In the genomic region with DNA sequence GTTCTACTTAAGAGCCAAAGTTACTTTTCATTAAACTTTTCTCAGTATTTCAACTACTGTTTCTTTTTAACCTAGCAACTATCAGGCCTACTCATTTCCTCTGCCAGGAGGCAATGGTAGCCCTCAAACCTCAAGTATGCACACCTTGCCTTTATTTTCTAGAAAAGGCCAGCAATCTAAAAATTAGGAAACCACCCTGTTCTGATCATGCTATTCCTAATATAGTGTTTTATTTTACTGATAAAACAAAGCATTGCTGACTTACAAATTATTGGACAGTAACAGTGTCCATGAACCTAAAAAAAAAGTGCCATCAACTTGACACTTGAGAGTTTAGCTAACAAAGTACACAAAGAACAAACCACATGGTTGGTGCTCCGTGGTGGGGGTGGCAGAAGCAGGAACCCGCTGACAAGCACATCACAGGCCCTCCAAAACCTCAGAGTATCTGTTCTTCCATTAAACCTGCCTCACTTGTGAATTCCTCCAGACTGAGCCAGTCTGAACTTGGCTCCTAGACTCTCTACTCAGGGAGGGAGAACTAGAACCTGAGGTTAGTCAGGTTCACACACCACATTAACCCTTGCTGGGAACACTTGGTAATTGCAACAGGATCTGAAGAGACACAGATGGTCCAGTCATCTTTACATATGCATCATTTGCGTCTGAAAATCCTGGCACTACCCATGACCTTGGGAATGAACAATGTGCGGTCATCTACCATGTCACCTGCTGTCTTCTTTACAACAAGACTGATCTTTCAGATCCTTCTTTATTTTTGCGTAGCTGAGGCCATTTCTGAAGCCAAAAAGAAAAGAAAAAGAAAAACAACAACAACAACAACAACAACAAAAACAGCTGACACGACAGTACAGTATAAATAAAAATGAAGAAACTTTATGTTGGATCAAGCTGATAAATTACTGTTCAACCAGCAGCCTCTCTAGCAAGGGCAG, we compare ENCODE assay signal across 9 cellular contexts. TPM values are rescaled to one million over a fixed set of nuclear protein-coding genes. Genes with fewer than 3 reads are reported as not detected.
DNase-seq lines count a peak whose midpoint lies in the region; ATAC-seq and TF ChIP-seq lines count a peak whose summit lies in the region.
"Had no signal": no experiment of that assay in that cellular context is flagged by ENCODE, and none has a peak within 500 bp of the region (broad histone marks: within the 10 kb centered on the region; RNA-seq: fewer than 3 reads in every experiment).

No MANE protein-coding gene starts in this region.

- peak overlapping the region; percentile 59 for H3K4me3 Mint-ChIP-seq in activated CD8-positive, alpha-beta T cell treated with anti-CD3 and anti-CD28 coated beads for 36 hours
- no peak overlapping the region for H3K4me3 Mint-ChIP-seq in stimulated activated naive B cell treated with anti-CD40 and anti-IgM and Interleukin-4, amounts not matched to agents 10 μg/mL and 1 μg/mL and 100 μg/mL, for 72 hours

- no peaks in the 10 kb centered on the region for H3K27me3 Mint-ChIP-seq in activated CD8-positive, alpha-beta T cell treated with anti-CD3 and anti-CD28 coated beads for 36 hours
- H3K27me3 Mint-ChIP-seq in stimulated activated naive B cell treated with anti-CD40 and anti-IgM and Interleukin-4, amounts not matched to agents 10 μg/mL and 1 μg/mL and 100 μg/mL, for 72 hours: no peaks in the 10 kb centered on the region

- peak; percentile 60 for DNase-seq in KBM-7
- peak; percentile 85 for DNase-seq in activated CD8-positive, alpha-beta T cell treated with anti-CD3 and anti-CD28 coated beads for 36 hours
- peak; percentile 86 to 90 for DNase-seq in foreskin keratinocyte
- no peak for DNase-seq in stimulated activated naive B cell treated with anti-CD40 and anti-IgM and Interleukin-4, amounts not matched to agents 10 μg/mL and 1 μg/mL and 100 μg/mL, for 72 hours
- no peak for DNase-seq in GM13977 (ENCODE audit: low spot score)
- no peak for DNase-seq in NCI-H187 (lab: John Stamatoyannopoulos, UW)

- H3K27ac Mint-ChIP-seq in activated CD8-positive, alpha-beta T cell treated with anti-CD3 and anti-CD28 coated beads for 36 hours: peak overlapping the region; percentile 100
- peak overlapping the region; percentile 21 for H3K27ac Mint-ChIP-seq in stimulated activated naive B cell treated with anti-CD40 and anti-IgM and Interleukin-4, amounts not matched to agents 10 μg/mL and 1 μg/mL and 100 μg/mL, for 72 hours

- H3K27me3 ChIP-seq in foreskin keratinocyte: no peaks in the 10 kb centered on the region

- peaks cover 21% of the 10 kb centered on the region for H3K4me1 ChIP-seq in foreskin keratinocyte

- ATAC-seq in GM18868 (IDR thresholded peaks at IDR 0.05; ENCODE audit: unreplicated experiment) (peak; percentile 29), foreskin keratinocyte (peak; percentile 83), GM21619 (IDR thresholded peaks at IDR 0.05; ENCODE audit: unreplicated experiment) (no peak)
- peak; percentile 42 for ATAC-seq in activated CD8-positive, alpha-beta T cell treated with anti-CD3 and anti-CD28 coated beads for 36 hours
- peak; percentile 60 to 64 for ATAC-seq in stimulated activated naive B cell treated with anti-CD40 and anti-IgM and Interleukin-4, amounts not matched to agents 10 μg/mL and 1 μg/mL and 100 μg/mL, for 72 hours (replicated peaks)

- CTCF ChIA-PET in activated CD8-positive, alpha-beta T cell treated with anti-CD3 and anti-CD28 coated beads for 36 hours (lab: Charles Lee): interaction anchor here (0.7 to 3.4 kb wide), 11 partner anchors 13 to 127 kb away, joined by 3 to 22 read pairs (median 5); no protein-coding TSS in a partner anchor

- intact Hi-C loops in activated CD8-positive, alpha-beta T cell treated with anti-CD3 and anti-CD28 coated beads for 36 hours (cut with micrococcal nuclease): loop anchor here (5.0 kb wide), 2 partner anchors 35 to 50 kb away; no protein-coding TSS in a partner anchor

- POLR2A ChIA-PET in activated CD8-positive, alpha-beta T cell treated with anti-CD3 and anti-CD28 coated beads for 36 hours (lab: Charles Lee): interaction anchor here (0.7 to 4.8 kb wide), 23 partner anchors 10 to 246 kb away, joined by 3 to 40 read pairs (median 5); a partner anchor contains a TSS

- TF ChIP-seq CTCF in activated CD8-positive, alpha-beta T cell treated with anti-CD3 and anti-CD28 coated beads for 36 hours (IDR thresholded peaks at IDR 0.05): no peak
- TF ChIP-seq CTCF in foreskin keratinocyte (conservative IDR thresholded peaks at IDR 0.05): no peak
- no peak for TF ChIP-seq CTCF in GM13977 (IDR thresholded peaks at IDR 0.05; ENCODE audit: extremely low read depth, insufficient read depth, missing control alignments)

- H3K9me3 Mint-ChIP-seq in activated CD8-positive, alpha-beta T cell treated with anti-CD3 and anti-CD28 coated beads for 36 hours: no peaks in the 10 kb centered on the region
- no peaks in the 10 kb centered on the region for H3K9me3 Mint-ChIP-seq in stimulated activated naive B cell treated with anti-CD40 and anti-IgM and Interleukin-4, amounts not matched to agents 10 μg/mL and 1 μg/mL and 100 μg/mL, for 72 hours

- in situ Hi-C loops in KBM-7 (cut with MboI; ENCODE audit: low pct_unique_long_range_greater_than_20kb, low sequenced_read_pairs) (no loop called here), GM13977 (cut with MboI; ENCODE audit: low pct_unique_long_range_greater_than_20kb, low sequenced_read_pairs, unreplicated experiment) (no loop called here)

- H3K4me1 Mint-ChIP-seq in activated CD8-positive, alpha-beta T cell treated with anti-CD3 and anti-CD28 coated beads for 36 hours (ENCODE audit: low read depth): peaks cover 88% of the 10 kb centered on the region
- peaks cover 37 to 55% of the 10 kb centered on the region in 2 donors for H3K4me1 Mint-ChIP-seq in stimulated activated naive B cell treated with anti-CD40 and anti-IgM and Interleukin-4, amounts not matched to agents 10 μg/mL and 1 μg/mL and 100 μg/mL, for 72 hours

- peak overlapping the region; percentile 51 for H3K27ac ChIP-seq in foreskin keratinocyte
- H3K27ac ChIP-seq: SK-N-MC had no signal

- H3K36me3 Mint-ChIP-seq in activated CD8-positive, alpha-beta T cell treated with anti-CD3 and anti-CD28 coated beads for 36 hours (ENCODE audit: low read depth): peaks cover 21% of the 10 kb centered on the region
- H3K36me3 Mint-ChIP-seq in stimulated activated naive B cell treated with anti-CD40 and anti-IgM and Interleukin-4, amounts not matched to agents 10 μg/mL and 1 μg/mL and 100 μg/mL, for 72 hours: peaks cover 5 to 8% of the 10 kb centered on the region in 2 donors

RNA-seq across cellular contexts. Expression of a gene that starts 31.9 kb away (rescaled TPM):
- total RNA-seq in activated CD8-positive, alpha-beta T cell treated with anti-CD3 and anti-CD28 coated beads for 36 hours: 100 to 1,000 TPM; 108 to 115 TPM
- total RNA-seq in foreskin keratinocyte: 15.1 and 16.0 TPM in 2 replicates
- 6.3 and 6.7 TPM in 2 replicates for polyA plus RNA-seq in foreskin keratinocyte

Comparison
In these comparisons a context has a peak if more than half of its experiments do, and no peak if none do; other contexts are left out.
1. DNase-seq: peak in KBM-7 (single experiment), activated CD8-positive, alpha-beta T cell treated with anti-CD3 and anti-CD28 coated beads for 36 hours (single experiment) and foreskin keratinocyte (2 of 2); none in stimulated activated naive B cell treated with anti-CD40 and anti-IgM and Interleukin-4, amounts not matched to agents 10 μg/mL and 1 μg/mL and 100 μg/mL, for 72 hours (single experiment), GM13977 (single experiment) and NCI-H187 (0 of 2).